ENCODE assay signal across 1 cellular context in genomic region chr9:125119643-125120286, GRCh38.
TF ChIP-seq lines count a peak whose summit lies in the region.

No MANE protein-coding gene starts in this region.

TF ChIP-seq in IMR-90, 13 proteins besides CTCF, POLR2A, EP300 and RAD21:
- TF ChIP-seq USF2 (IDR thresholded peaks at IDR 0.05; ENCODE audit: low read depth, low read length): no peak
- no peak for TF ChIP-seq CHD1 (IDR thresholded peaks at IDR 0.05; ENCODE audit: low read depth, low read length)
- TF ChIP-seq MXI1 (IDR thresholded peaks at IDR 0.05; ENCODE audit: borderline replicate concordance, low read depth, low read length): no peak
- TF ChIP-seq RCOR1 (IDR thresholded peaks at IDR 0.05; ENCODE audit: insufficient replicate concordance, low read length): no peak
- no peak for TF ChIP-seq FOS (IDR thresholded peaks at IDR 0.05; ENCODE audit: low read depth, low read length)
- TF ChIP-seq NFE2L2 (IDR thresholded peaks at IDR 0.05; ENCODE audit: low read depth, low read length): no peak
- TF ChIP-seq BHLHE40 (IDR thresholded peaks at IDR 0.05; ENCODE audit: low read depth, low read length): no peak
- TF ChIP-seq RFX5 (IDR thresholded peaks at IDR 0.05; ENCODE audit: low read depth, low read length): no peak
- no peak for TF ChIP-seq MAFK (IDR thresholded peaks at IDR 0.05; ENCODE audit: low read depth, low read length)
- no peak for TF ChIP-seq SMC3 (IDR thresholded peaks at IDR 0.05; ENCODE audit: low read depth, low read length)
- no peak for TF ChIP-seq MAZ (IDR thresholded peaks at IDR 0.05; ENCODE audit: borderline replicate concordance, low read depth, low read length)
- no peak for TF ChIP-seq ELK1 (IDR thresholded peaks at IDR 0.05; ENCODE audit: borderline replicate concordance, low read depth, low read length)
- TF ChIP-seq CEBPB (IDR thresholded peaks at IDR 0.05; ENCODE audit: low read depth, low read length): no peak
